8 cellular contexts compared by ENCODE assay signal in genomic region chrX:123859828-123860505, GRCh38. TPM values are rescaled to one million over a fixed set of nuclear protein-coding genes. Genes with fewer than 3 reads are reported as not detected.
A peak's percentile ranks its signal among the peaks of the same experiment; 100 is the strongest.
DNase-seq lines count a peak whose midpoint lies in the region; ATAC-seq and TF ChIP-seq lines count a peak whose summit lies in the region.

TSS of gene XIAP (plus strand) at chrX:123860053. CDS start at chrX:123885663, 25,610 bp downstream.

- CTCF ChIA-PET in activated CD8-positive, alpha-beta memory T cell treated with anti-CD3 and anti-CD28 coated beads for 36 hours (lab: Charles Lee) = interaction anchor here (0.6 kb wide), 1 partner anchor 101 kb away, joined by 4 read pairs; no protein-coding TSS in a partner anchor

- ATAC-seq in HG03439 (IDR thresholded peaks at IDR 0.05; ENCODE audit: unreplicated experiment) = peak; percentile 78

- H3K36me3 ChIP-seq in effector memory CD4-positive, alpha-beta T cell (ENCODE audit: control insufficient read depth, insufficient read depth, low read length) = no peaks in the 10 kb centered on the region

- no peak for TF ChIP-seq CTCF in C4-2B (conservative IDR thresholded peaks at IDR 0.05)

- H3K9me3 ChIP-seq in effector memory CD4-positive, alpha-beta T cell (ENCODE audit: control insufficient read depth, low read length) = no peaks in the 10 kb centered on the region

- H3K27ac ChIP-seq in C4-2B = peak within 1 kb of the TSS; percentile 87
- peak within 1 kb of the TSS; percentile 82 for H3K27ac ChIP-seq in effector memory CD4-positive, alpha-beta T cell (ENCODE audit: insufficient read depth, low read length, poor library complexity, severe bottlenecking)

- peak within 1 kb of the TSS; percentile 80 for H3K4me3 ChIP-seq in effector memory CD4-positive, alpha-beta T cell (ENCODE audit: insufficient read depth, low read depth, low read length, poor library complexity, severe bottlenecking)

- peak; percentile 66 for DNase-seq in GM19238 (ENCODE audit: insufficient read length, low spot score)
- peak; percentile 58 for DNase-seq in NCI-H82 treated with DMSO at 0.1 percent for 48 hours (lab: John Stamatoyannopoulos, UW; ENCODE audit: unreplicated experiment)
- peak; percentile 42 to 58 (median 45) for DNase-seq in effector memory CD4-positive, alpha-beta T cell
- DNase-seq in medulla oblongata (ENCODE audit: extremely low spot score) = peak; percentile 72
- peak; percentile 31 for DNase-seq in stimulated activated CD8-positive, alpha-beta memory T cell treated with anti-CD3 and anti-CD28 coated beads, Interleukin-12 subunit alpha, Interleukin-12 subunit beta, amount 100 ng/mL, for 24 hours (ENCODE audit: extremely low read depth)

- H3K27me3 ChIP-seq in effector memory CD4-positive, alpha-beta T cell (replicated peaks; ENCODE audit: control insufficient read depth, insufficient read depth, low read length, poor library complexity, severe bottlenecking) = no peaks in the 10 kb centered on the region

- POLR2A ChIA-PET in activated CD8-positive, alpha-beta memory T cell treated with anti-CD3 and anti-CD28 coated beads for 36 hours (lab: Charles Lee) = no interaction called here

- peaks cover 4% of the 10 kb centered on the region for H3K4me1 ChIP-seq in effector memory CD4-positive, alpha-beta T cell (ENCODE audit: control insufficient read depth, insufficient read depth, low read length, poor library complexity, severe bottlenecking)

RNA-seq across cellular contexts. Expression of gene XIAP, which starts in this region (rescaled TPM):
- total RNA-seq in activated CD8-positive, alpha-beta memory T cell treated with anti-CD3 and anti-CD28 coated beads for 36 hours = 10 to 100 TPM; 36.7 to 37.2 TPM

Comparison
In these comparisons a context has a peak if more than half of its experiments do, and no peak if none do; other contexts are left out.
1. Peak in every context shown above with its lines: DNase-seq, ATAC-seq, H3K4me3 ChIP-seq and H3K27ac ChIP-seq.